ENCODE assay signal across 8 cellular contexts in the genomic region with DNA sequence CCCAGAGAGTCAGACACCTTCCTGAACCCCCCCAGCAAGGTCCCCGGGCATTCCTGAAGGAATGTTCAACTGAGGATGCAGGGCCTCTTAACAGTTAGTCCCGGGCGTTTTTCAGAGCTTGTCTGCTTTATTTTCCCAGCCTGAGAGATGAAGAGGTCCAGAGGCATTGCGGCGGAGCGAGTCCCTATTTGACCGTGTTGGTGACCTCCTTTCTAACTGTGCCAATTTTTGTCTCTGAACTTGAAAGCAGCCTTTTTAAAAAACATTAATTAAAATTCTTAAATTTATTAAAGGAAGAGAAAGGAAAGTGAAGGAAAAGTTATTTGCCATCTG. TPM values are rescaled to one million over a fixed set of nuclear protein-coding genes. Genes with fewer than 3 reads are reported as not detected.
DNase-seq lines count a peak whose midpoint lies in the region; ATAC-seq and TF ChIP-seq lines count a peak whose summit lies in the region.

No MANE protein-coding gene starts in this region.

- H3K27ac Mint-ChIP-seq in endodermal cell, result peak overlapping the region; percentile 95

- H3K27me3 Mint-ChIP-seq in endodermal cell (ENCODE audit: insufficient read depth), result no peaks in the 10 kb centered on the region

- H3K4me2 ChIP-seq in neural cell (ENCODE audit: low read length), result peak overlapping the region; percentile 70

- peaks cover 19% of the 10 kb centered on the region for H3K36me3 ChIP-seq in NT2/D1 (ENCODE audit: insufficient read depth, insufficient read length, low read length)
- H3K36me3 ChIP-seq in endodermal cell (ENCODE audit: control insufficient read depth, insufficient read depth, low read length), result no peaks in the 10 kb centered on the region
- no peaks in the 10 kb centered on the region for H3K36me3 ChIP-seq in neural cell (ENCODE audit: insufficient read depth, low read length)

- H3K27me3 ChIP-seq in NT2/D1 (ENCODE audit: insufficient read depth, insufficient read length) (no peaks in the 10 kb centered on the region), endodermal cell (ENCODE audit: control insufficient read depth, insufficient read depth, low read length, poor library complexity, severe bottlenecking) (no peaks in the 10 kb centered on the region), neural cell (ENCODE audit: insufficient read depth, low read depth, low read length) (no peaks in the 10 kb centered on the region)

- peaks cover 23% of the 10 kb centered on the region for H3K4me1 Mint-ChIP-seq in endodermal cell

- no peaks in the 10 kb centered on the region for H3K9me3 Mint-ChIP-seq in endodermal cell

- H3K4me3 ChIP-seq in NT2/D1 (ENCODE audit: insufficient read length, low read depth), result peak overlapping the region; percentile 86
- peak overlapping the region; percentile 100 for H3K4me3 ChIP-seq in endodermal cell (ENCODE audit: low read length)
- H3K4me3 ChIP-seq in neural cell (ENCODE audit: low read length), result peak overlapping the region; percentile 95

- peak overlapping the region; percentile 81 for H2AFZ ChIP-seq in neural cell (ENCODE audit: low read depth, low read length)

- WGBS in endodermal cell (ENCODE audit: insufficient coverage in 1 of 2, insufficient read length in 1 of 2), 2 experiments, result 0 to 20% methylated on average over 1 to 7 of the region's 7 CpGs

- TF ChIP-seq EP300 in neural cell (conservative IDR thresholded peaks at IDR 0.05; ENCODE audit: poor library complexity, severe bottlenecking), result no peak

- H3K9me3 ChIP-seq in NT2/D1 (ENCODE audit: insufficient read depth, low read length) (no peaks in the 10 kb centered on the region), endodermal cell (ENCODE audit: control insufficient read depth, low read length) (no peaks in the 10 kb centered on the region), neural cell (ENCODE audit: low read length) (no peaks in the 10 kb centered on the region)

- peaks cover 4% of the 10 kb centered on the region for H3K36me3 Mint-ChIP-seq in endodermal cell (ENCODE audit: low read depth)

- DNase-seq in activated CD8-positive, alpha-beta memory T cell treated with anti-CD3 and anti-CD28 coated beads, Interleukin-2, amount 50 U/mL, for 48 hours, result peak; percentile 54
- DNase-seq in activated CD8-positive, alpha-beta memory T cell treated with anti-CD3 and anti-CD28 coated beads, Interleukin-2, amount 50 U/mL, for 4 hours, result no peak
- no peak for DNase-seq in NT2/D1 (ENCODE audit: low read depth, low spot score)
- no peak for DNase-seq in endodermal cell
- DNase-seq in GM13977 (ENCODE audit: low spot score), result no peak

- no peaks in the 10 kb centered on the region for H3K9me2 ChIP-seq in neural cell (ENCODE audit: insufficient read depth, low read length)

- H3K9ac ChIP-seq in NT2/D1 (ENCODE audit: insufficient read length, low read depth), result peak overlapping the region; percentile 96
- peak overlapping the region; percentile 59 for H3K9ac ChIP-seq in endodermal cell (ENCODE audit: extremely low read depth, low read length, poor library complexity, severe bottlenecking)
- peak overlapping the region; percentile 72 for H3K9ac ChIP-seq in neural cell (ENCODE audit: low read length)

- peak overlapping the region; percentile 91 for H3K4me3 Mint-ChIP-seq in endodermal cell

- peaks cover 3% of the 10 kb centered on the region for H3K4me1 ChIP-seq in NT2/D1 (ENCODE audit: insufficient read depth, insufficient read length)
- H3K4me1 ChIP-seq in endodermal cell (ENCODE audit: control insufficient read depth, insufficient read depth, low read length), result no peaks in the 10 kb centered on the region

- peaks cover 29% of the 10 kb centered on the region for H3K79me2 ChIP-seq in neural cell (replicated peaks; ENCODE audit: insufficient read depth, low read length)

- TF ChIP-seq CTCF in endodermal cell (conservative IDR thresholded peaks at IDR 0.05) (no peak), neural cell (IDR thresholded peaks at IDR 0.05; ENCODE audit: poor library complexity, severe bottlenecking) (no peak), GM13977 (IDR thresholded peaks at IDR 0.05; ENCODE audit: extremely low read depth, insufficient read depth, missing control alignments) (no peak)

- in situ Hi-C loops in GM13977 (cut with MboI; ENCODE audit: low pct_unique_long_range_greater_than_20kb, low sequenced_read_pairs, unreplicated experiment), result no loop called here

- H3K27ac ChIP-seq in endodermal cell (ENCODE audit: low read depth, low read length), result peak overlapping the region; percentile 94
- no peak overlapping the region for H3K27ac ChIP-seq in neural cell (ENCODE audit: low read length)

- no peak for TF ChIP-seq RAD21 in neural cell (conservative IDR thresholded peaks at IDR 0.05)

- H4K20me1 ChIP-seq in neural cell (ENCODE audit: insufficient read depth), result no peaks in the 10 kb centered on the region

- ATAC-seq in HG03432 (IDR thresholded peaks at IDR 0.05; ENCODE audit: unreplicated experiment) (no peak), HG02981 (IDR thresholded peaks at IDR 0.05; ENCODE audit: unreplicated experiment) (no peak)

- H3F3A ChIP-seq in neural cell (ENCODE audit: insufficient read depth, low read length, poor library complexity, severe bottlenecking), result no peaks in the 10 kb centered on the region

TF ChIP-seq in neural cell, 6 proteins besides CTCF, POLR2A, EP300 and RAD21:
- TF ChIP-seq POLR2AphosphoS5 (IDR thresholded peaks at IDR 0.05), result no peak
- TF ChIP-seq MXI1 (conservative IDR thresholded peaks at IDR 0.05; ENCODE audit: poor library complexity, severe bottlenecking), result no peak
- TF ChIP-seq TAF1 (IDR thresholded peaks at IDR 0.05; ENCODE audit: low read depth), result no peak
- TF ChIP-seq SMC3 (conservative IDR thresholded peaks at IDR 0.05; ENCODE audit: poor library complexity), result no peak
- no peak for TF ChIP-seq EZH2 (IDR thresholded peaks at IDR 0.05; ENCODE audit: borderline replicate concordance, insufficient read depth, low read length, poor library complexity, severe bottlenecking)
- TF ChIP-seq REST (IDR thresholded peaks at IDR 0.05; ENCODE audit: borderline replicate concordance), result no peak
TF ChIP-seq in neural cell: peak in this region for 0.

RNA-seq across cellular contexts. Expression of gene PTAR1, which starts 0.4 kb away (rescaled TPM):
- total RNA-seq in endodermal cell, result 10 to 100 TPM; 73.7 to 81.6 TPM
- 42.3 TPM for polyA plus RNA-seq in endodermal cell (2013, experiment 1 of 2)
- 38.5 TPM for polyA plus RNA-seq in endodermal cell (2013, experiment 2 of 2)
- 17.7 and 21.7 TPM in 2 replicates for polyA plus RNA-seq in neural cell
- 59.4 and 84.5 TPM in 2 replicates for polyA minus RNA-seq in neural cell
